Comparison of ENCODE assay signal across 19 cellular contexts in the genomic region with DNA sequence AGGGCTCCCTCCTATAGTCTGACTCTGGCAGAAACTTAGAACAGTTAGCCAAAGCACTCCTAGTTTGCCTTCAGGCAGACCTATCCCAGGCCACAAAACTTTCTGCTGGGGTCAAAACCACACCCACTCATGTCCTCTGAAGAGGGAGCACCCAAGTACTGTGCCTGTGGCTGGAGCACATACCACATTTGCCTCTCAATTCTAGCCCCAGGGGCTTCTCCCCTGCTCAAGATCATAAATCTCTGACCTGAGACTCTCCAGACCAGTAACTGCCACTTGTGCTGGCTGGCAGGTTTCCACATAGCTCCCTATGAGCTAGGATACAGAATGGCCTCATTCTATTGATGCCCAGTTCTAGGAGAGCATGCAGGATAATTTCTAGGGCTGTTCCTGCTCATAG.
DNase-seq lines count a peak whose midpoint lies in the region; ATAC-seq lines count a peak whose summit lies in the region.
"Had no signal": no experiment of that assay in that cellular context is flagged by ENCODE, and none has a peak within 500 bp of the region (broad histone marks: within the 10 kb centered on the region; RNA-seq: fewer than 3 reads in every experiment).

No MANE protein-coding gene starts in this region.

- no peaks in the 10 kb centered on the region for H3K4me1 Mint-ChIP-seq in stimulated activated memory B cell treated with anti-CD40 and anti-IgM and Interleukin-4, amounts not matched to agents 10 μg/mL and 1 μg/mL and 100 μg/mL, for 72 hours
- H3K4me1 Mint-ChIP-seq: B cell; CD14-positive monocyte; CD8-positive, alpha-beta memory T cell had no signal

- H3K4me3 ChIP-seq in mesenchymal stem cell (ENCODE audit: insufficient read depth in 1 of 2, low read depth in 1 of 2, low read length in 2 of 2): no peak overlapping the region
- H3K4me3 ChIP-seq: BLaER1 treated with 17β-estradiol and CSF1 and Interleukin-3, amounts not matched to agents 10 nM and 100 nM; GM23248 had no signal

- H3K4me1 ChIP-seq in mesenchymal stem cell (ENCODE audit: control insufficient read depth, insufficient read depth, low read depth, low read length): peaks cover 1% of the 10 kb centered on the region
- H3K4me1 ChIP-seq: BLaER1 treated with 17β-estradiol and CSF1 and Interleukin-3, amounts not matched to agents 10 nM and 100 nM had no signal

- DNase-seq in DMS 273 (lab: John Stamatoyannopoulos, UW; ENCODE audit: unreplicated experiment) (peak; percentile 31), DMS 273 treated with DMSO at 0.1 percent for 48 hours (lab: John Stamatoyannopoulos, UW) (no peak), M059J (ENCODE audit: low read depth) (peak; percentile 68), islet precursor cell (peak; percentile 87), NCI-H2081 treated with DMSO at 0.1 percent for 48 hours (lab: John Stamatoyannopoulos, UW) (no peak), mesenchymal stem cell (no peak)
- DNase-seq: CD4-positive, alpha-beta T cell; DMS153; DND-41; GM23248; H7; HCEC 1CT had no signal

- H3K27me3 ChIP-seq in mesenchymal stem cell (ENCODE audit: control insufficient read depth in 1 of 2, insufficient read depth in 1 of 2, low read length in 2 of 2): no peaks in the 10 kb centered on the region
- H3K27me3 ChIP-seq: BLaER1 treated with 17β-estradiol and CSF1 and Interleukin-3, amounts not matched to agents 10 nM and 100 nM had no signal

- no peak overlapping the region for H3K27ac ChIP-seq in mesenchymal stem cell (ENCODE audit: low read length, poor library complexity, severe bottlenecking)
- H3K27ac ChIP-seq: 22Rv1; BLaER1 treated with 17β-estradiol and CSF1 and Interleukin-3, amounts not matched to agents 10 nM and 100 nM; GM23248 had no signal

- H3K79me1 ChIP-seq in mesenchymal stem cell (replicated peaks; ENCODE audit: low read length, poor library complexity, severe bottlenecking): no peaks in the 10 kb centered on the region

- H3K23ac ChIP-seq in mesenchymal stem cell (ENCODE audit: low read length in 2 of 2): no peak overlapping the region

- ATAC-seq in stimulated activated memory B cell treated with anti-CD40 and anti-IgM and Interleukin-4, amounts not matched to agents 10 μg/mL and 1 μg/mL and 100 μg/mL, for 72 hours: peak; percentile 12
- ATAC-seq in HG03175 (IDR thresholded peaks at IDR 0.05; ENCODE audit: unreplicated experiment): no peak

- no peaks in the 10 kb centered on the region for H3K36me3 Mint-ChIP-seq in stimulated activated memory B cell treated with anti-CD40 and anti-IgM and Interleukin-4, amounts not matched to agents 10 μg/mL and 1 μg/mL and 100 μg/mL, for 72 hours
- H3K36me3 Mint-ChIP-seq: CD14-positive monocyte; CD8-positive, alpha-beta memory T cell had no signal

- H2BK15ac ChIP-seq in mesenchymal stem cell (ENCODE audit: low read depth, poor library complexity, severe bottlenecking): no peak overlapping the region

- no peak overlapping the region for H3K4me3 Mint-ChIP-seq in stimulated activated memory B cell treated with anti-CD40 and anti-IgM and Interleukin-4, amounts not matched to agents 10 μg/mL and 1 μg/mL and 100 μg/mL, for 72 hours
- H3K4me3 Mint-ChIP-seq: B cell; CD14-positive monocyte; CD4-positive, alpha-beta T cell; CD8-positive, alpha-beta memory T cell had no signal

- no peaks in the 10 kb centered on the region for H3K9me3 ChIP-seq in mesenchymal stem cell (ENCODE audit: control insufficient read depth, low read length)
- H3K9me3 ChIP-seq: BLaER1 treated with 17β-estradiol and CSF1 and Interleukin-3, amounts not matched to agents 10 nM and 100 nM had no signal

- no peak overlapping the region for H2BK12ac ChIP-seq in mesenchymal stem cell (ENCODE audit: low read length in 2 of 2)

- H4K8ac ChIP-seq in mesenchymal stem cell (ENCODE audit: low read length): no peak overlapping the region

- no peak overlapping the region for H3K18ac ChIP-seq in mesenchymal stem cell (ENCODE audit: low read depth in 1 of 2, low read length in 2 of 2)

- no peak overlapping the region for H4K91ac ChIP-seq in mesenchymal stem cell (ENCODE audit: low read length)

- H2AFZ ChIP-seq in mesenchymal stem cell (ENCODE audit: low read depth, low read length): no peak overlapping the region
- H2AFZ ChIP-seq: GM23248 had no signal

- H3K9me3 Mint-ChIP-seq in stimulated activated memory B cell treated with anti-CD40 and anti-IgM and Interleukin-4, amounts not matched to agents 10 μg/mL and 1 μg/mL and 100 μg/mL, for 72 hours: peaks cover 3% of the 10 kb centered on the region

- H3K14ac ChIP-seq in mesenchymal stem cell (ENCODE audit: low read length in 2 of 2): no peak overlapping the region

- H3K9ac ChIP-seq in mesenchymal stem cell (ENCODE audit: low read length): no peak overlapping the region
- H3K9ac ChIP-seq: BLaER1 treated with 17β-estradiol and CSF1 and Interleukin-3, amounts not matched to agents 10 nM and 100 nM; GM23248 had no signal

- H3K27ac Mint-ChIP-seq in stimulated activated memory B cell treated with anti-CD40 and anti-IgM and Interleukin-4, amounts not matched to agents 10 μg/mL and 1 μg/mL and 100 μg/mL, for 72 hours: no peak overlapping the region
- H3K27ac Mint-ChIP-seq: B cell; CD14-positive monocyte; CD4-positive, alpha-beta T cell; CD8-positive, alpha-beta memory T cell had no signal

- H3K4ac ChIP-seq in mesenchymal stem cell (ENCODE audit: low read depth in 1 of 2, low read length in 2 of 2): no peak overlapping the region

- H3K27me3 Mint-ChIP-seq in stimulated activated memory B cell treated with anti-CD40 and anti-IgM and Interleukin-4, amounts not matched to agents 10 μg/mL and 1 μg/mL and 100 μg/mL, for 72 hours: no peaks in the 10 kb centered on the region
- H3K27me3 Mint-ChIP-seq: B cell; CD4-positive, alpha-beta T cell; CD8-positive, alpha-beta memory T cell had no signal

- no peak overlapping the region for H2AK5ac ChIP-seq in mesenchymal stem cell (ENCODE audit: low read length, severe bottlenecking)

- H3K4me2 ChIP-seq in mesenchymal stem cell (ENCODE audit: low read length, poor library complexity, severe bottlenecking): no peak overlapping the region
- H3K4me2 ChIP-seq: BLaER1 treated with 17β-estradiol and CSF1 and Interleukin-3, amounts not matched to agents 10 nM and 100 nM had no signal

- H3K36me3 ChIP-seq in mesenchymal stem cell (ENCODE audit: control insufficient read depth in 1 of 2, insufficient read depth in 2 of 2, low read depth in 1 of 2, low read length in 2 of 2): no peaks in the 10 kb centered on the region
- H3K36me3 ChIP-seq: BLaER1 treated with 17β-estradiol and CSF1 and Interleukin-3, amounts not matched to agents 10 nM and 100 nM had no signal

- H2BK5ac ChIP-seq in mesenchymal stem cell (ENCODE audit: low read depth, low read length, poor library complexity, severe bottlenecking): no peak overlapping the region

- no peak overlapping the region for H2BK120ac ChIP-seq in mesenchymal stem cell (ENCODE audit: low read depth, low read length)

Comparison
In these comparisons a context has a peak if more than half of its experiments do, and no peak if none do; other contexts are left out.
1. DNase-seq: peak in DMS 273 (single experiment), M059J (single experiment) and islet precursor cell (single experiment); none in DMS 273 treated with DMSO at 0.1 percent for 48 hours (single experiment), NCI-H2081 treated with DMSO at 0.1 percent for 48 hours (single experiment) and mesenchymal stem cell (single experiment).